Comparison of ENCODE assay signal across 1 cellular context in genomic region chr6:26316291-26316690, GRCh38.
TF ChIP-seq lines count a peak whose summit lies in the region.

No MANE protein-coding gene starts in this region.

TF ChIP-seq in WTC11, 78 proteins besides CTCF, POLR2A, EP300 and RAD21 (continued from another document):
- TF ChIP-seq CDX4 (CRISPR knock-in tag; IDR thresholded peaks at IDR 0.05; ENCODE audit: borderline replicate concordance) (no peak), EMX1 (CRISPR knock-in tag; IDR thresholded peaks at IDR 0.05) (no peak), SMAD4 (CRISPR knock-in tag; IDR thresholded peaks at IDR 0.05) (no peak), KAT7 (CRISPR knock-in tag; IDR thresholded peaks at IDR 0.05; ENCODE audit: borderline replicate concordance) (no peak)
